25 cellular contexts compared by ENCODE assay signal in genomic region chr1:201371841-201372240, GRCh38. TPM values are rescaled to one million over a fixed set of nuclear protein-coding genes. Genes with fewer than 3 reads are reported as not detected.
DNase-seq lines count a peak whose midpoint lies in the region; ATAC-seq, FAIRE-seq and TF ChIP-seq lines count a peak whose summit lies in the region.
"Had no signal": no experiment of that assay in that cellular context is flagged by ENCODE, and none has a peak within 500 bp of the region (broad histone marks: within the 10 kb centered on the region; RNA-seq: fewer than 3 reads in every experiment).

No MANE protein-coding gene starts in this region.

- H3K4me1 ChIP-seq in left ventricle myocardium inferior: peaks cover 41% of the 10 kb centered on the region
- H3K4me1 ChIP-seq: A549 had no signal

- H3K9me3 ChIP-seq in left ventricle myocardium inferior (replicated peaks): no peaks in the 10 kb centered on the region
- H3K9me3 ChIP-seq: A549 had no signal

- TF ChIP-seq CTCF in left ventricle myocardium inferior (IDR thresholded peaks at IDR 0.05; ENCODE audit: borderline replicate concordance): no peak
- TF ChIP-seq CTCF in nephron (IDR thresholded peaks at IDR 0.05; ENCODE audit: unreplicated experiment in 3 of 3): no peak

- H3K9me3 Mint-ChIP-seq in nephron: no peaks in the 10 kb centered on the region
- no peaks in the 10 kb centered on the region for H3K9me3 Mint-ChIP-seq in activated T-helper 17 cell treated with anti-CD3 and anti-CD28 coated beads, Interleukin-2, amount 50 U/mL, for 72 hours
- H3K9me3 Mint-ChIP-seq: CD4-positive, CD25-positive, alpha-beta regulatory T cell had no signal

- intact Hi-C loops in left ventricle myocardium inferior (cut with micrococcal nuclease) (no loop called here), left cardiac atrium (cut with DNase I) (no loop called here)

- H3K36me3 Mint-ChIP-seq in nephron (ENCODE audit: low read depth): no peaks in the 10 kb centered on the region
- no peaks in the 10 kb centered on the region for H3K36me3 Mint-ChIP-seq in activated T-helper 17 cell treated with anti-CD3 and anti-CD28 coated beads, Interleukin-2, amount 50 U/mL, for 72 hours (ENCODE audit: low read depth)
- H3K36me3 Mint-ChIP-seq: CD4-positive, CD25-positive, alpha-beta regulatory T cell had no signal

- peak overlapping the region; percentile 13 to 63 (median 30) for H3K27ac Mint-ChIP-seq in nephron
- H3K27ac Mint-ChIP-seq in activated T-helper 17 cell treated with anti-CD3 and anti-CD28 coated beads, Interleukin-2, amount 50 U/mL, for 72 hours: no peak overlapping the region
- H3K27ac Mint-ChIP-seq: B cell had no signal

- peak; percentile 46 for FAIRE-seq in HTR-8/SVneo (lab: Jason Lieb, UNC)
- FAIRE-seq: A549, G401.6, GM18507 had no signal

- DNase-seq in left ventricle myocardium inferior: no peak
- DNase-seq in left cardiac atrium: no peak
- no peak for DNase-seq in HTR-8/SVneo (ENCODE audit: insufficient read length, low spot score)
- DNase-seq in NCI-H1105 (lab: John Stamatoyannopoulos, UW): no peak
- DNase-seq: CD4-positive, CD25-positive, alpha-beta regulatory T cell; DMS 273 treated with DMSO at 0.1 percent for 48 hours; KG1; NCI-H1092; NCI-H1436 treated with DMSO at 0.1 percent for 48 hours; NCI-H2029; NCI-H2227 treated with DMSO at 0.1 percent for 48 hours; NCI-H510A; NCI-H748 treated with DMSO at 0.1 percent for 48 hours had no signal

- H3K4me3 Mint-ChIP-seq in nephron: peak overlapping the region in 2 of 3 experiments; percentile 13 to 57
- no peak overlapping the region for H3K4me3 Mint-ChIP-seq in activated T-helper 17 cell treated with anti-CD3 and anti-CD28 coated beads, Interleukin-2, amount 50 U/mL, for 72 hours
- H3K4me3 Mint-ChIP-seq: B cell; CD4-positive, CD25-positive, alpha-beta regulatory T cell had no signal

- no peak for ATAC-seq in left cardiac atrium
- ATAC-seq in HG02970 (IDR thresholded peaks at IDR 0.05; ENCODE audit: low FRiP score, unreplicated experiment): no peak
- no peak for ATAC-seq in activated T-helper 17 cell treated with anti-CD3 and anti-CD28 coated beads, Interleukin-2, amount 50 U/mL, for 72 hours (replicated peaks)
- ATAC-seq: A549, SK-N-SH treated with all-trans-retinoic acid at 6 μM for 48 hours had no signal

- peaks cover 13% of the 10 kb centered on the region for H3K27me3 Mint-ChIP-seq in nephron (ENCODE audit: low read depth)
- peaks cover 41% of the 10 kb centered on the region for H3K27me3 Mint-ChIP-seq in activated T-helper 17 cell treated with anti-CD3 and anti-CD28 coated beads, Interleukin-2, amount 50 U/mL, for 72 hours

- peak overlapping the region; percentile 74 for H3K4me3 ChIP-seq in left ventricle myocardium inferior
- H3K4me3 ChIP-seq: A549 had no signal

- H3K36me3 ChIP-seq in left ventricle myocardium inferior: peaks cover 80% of the 10 kb centered on the region

- peak overlapping the region; percentile 97 for H3K27ac ChIP-seq in left ventricle myocardium inferior (replicated peaks)
- H3K27ac ChIP-seq: A549, HL-60, RWPE1 had no signal

- H3K27me3 ChIP-seq in left ventricle myocardium inferior (ENCODE audit: low read depth): peaks cover 7% of the 10 kb centered on the region

- H3K4me1 Mint-ChIP-seq in nephron: peaks cover 64% of the 10 kb centered on the region
- H3K4me1 Mint-ChIP-seq in activated T-helper 17 cell treated with anti-CD3 and anti-CD28 coated beads, Interleukin-2, amount 50 U/mL, for 72 hours: no peaks in the 10 kb centered on the region
- H3K4me1 Mint-ChIP-seq: B cell had no signal

RNA-seq across cellular contexts. Expression of gene TNNT2, which starts 5.6 kb away (rescaled TPM):
- total RNA-seq in left ventricle myocardium inferior (8,708 TPM), left cardiac atrium (1,000 to 10,000 TPM; 4,860 to 5,317 TPM)
- not detected for total RNA-seq in activated T-helper 17 cell treated with anti-CD3 and anti-CD28 coated beads, Interleukin-2, amount 50 U/mL, for 72 hours
- total RNA-seq: B cell; CD4-positive, CD25-positive, alpha-beta regulatory T cell; H4 had no signal

RNA-seq across cellular contexts. Expression of gene LAD1, which starts 27.3 kb away (rescaled TPM):
- total RNA-seq in left ventricle myocardium inferior (2.0 TPM), left cardiac atrium (1 to 10 TPM; 1.3 to 1.4 TPM)
- not detected for total RNA-seq in activated T-helper 17 cell treated with anti-CD3 and anti-CD28 coated beads, Interleukin-2, amount 50 U/mL, for 72 hours
- total RNA-seq: CD4-positive, CD25-positive, alpha-beta regulatory T cell; H4 had no signal

RNA-seq across cellular contexts. Expression of gene TNNI1, which starts 49.7 kb away (rescaled TPM):
- total RNA-seq in left ventricle myocardium inferior: 44.2 TPM
- total RNA-seq in left cardiac atrium: 10 to 100 TPM in 1 of 2 donors, 1 to 10 TPM in 1; 6.4 to 31.5 TPM
- total RNA-seq in activated T-helper 17 cell treated with anti-CD3 and anti-CD28 coated beads, Interleukin-2, amount 50 U/mL, for 72 hours: not detected
- total RNA-seq: B cell; CD4-positive, CD25-positive, alpha-beta regulatory T cell; H4; HT-29 had no signal

Comparison
In these comparisons a context has a peak if more than half of its experiments do, and no peak if none do; other contexts are left out.
1. RNA of gene TNNT2, which starts 5.6 kb away (total RNA-seq): 8,708 TPM in left ventricle myocardium inferior (single experiment) and 4,860 to 5,317 TPM in left cardiac atrium; not detected in activated T-helper 17 cell treated with anti-CD3 and anti-CD28 coated beads, Interleukin-2, amount 50 U/mL, for 72 hours; every median in the first group is over 1,000 times any median in the second.
2. RNA of gene TNNI1, which starts 49.7 kb away (total RNA-seq): 44.2 TPM in left ventricle myocardium inferior (single experiment) and 6.4 to 31.5 TPM in left cardiac atrium; not detected in activated T-helper 17 cell treated with anti-CD3 and anti-CD28 coated beads, Interleukin-2, amount 50 U/mL, for 72 hours; every median in the first group is over 4 times any median in the second.